22 cellular contexts compared by ENCODE assay signal in genomic region chr15:79073336-79073735, GRCh38. TPM values are rescaled to one million over a fixed set of nuclear protein-coding genes. Genes with fewer than 3 reads are reported as not detected.
DNase-seq lines count a peak whose midpoint lies in the region; FAIRE-seq and TF ChIP-seq lines count a peak whose summit lies in the region.
"Had no signal": no experiment of that assay in that cellular context is flagged by ENCODE, and none has a peak within 500 bp of the region (broad histone marks: within the 10 kb centered on the region; RNA-seq: fewer than 3 reads in every experiment).

No MANE protein-coding gene starts in this region.

- no peaks in the 10 kb centered on the region for H3K79me2 ChIP-seq in H1 (ENCODE audit: control insufficient read depth in 1 of 2, insufficient read depth in 2 of 2, low read length in 2 of 2)

- TF ChIP-seq CTCF in H1 (IDR thresholded peaks at IDR 0.05; ENCODE audit: control extremely low read depth in 1 of 3, insufficient read depth in 1 of 3, low read depth in 1 of 3, low read length in 3 of 3) (no peak), spleen (IDR thresholded peaks at IDR 0.05 in 8 of 11, conservative IDR thresholded peaks at IDR 0.05 in 3 of 11) (no peak)

- no peak overlapping the region for H3K4me2 ChIP-seq in H1 (ENCODE audit: insufficient read depth in 1 of 2, low read depth in 2 of 2, low read length in 2 of 2)
- H3K4me2 ChIP-seq: A549 had no signal

- no peak overlapping the region for H2BK15ac ChIP-seq in H1 (ENCODE audit: low read length)

- no peak for TF ChIP-seq RAD21 in H1 (IDR thresholded peaks at IDR 0.05 in 1 of 2, conservative IDR thresholded peaks at IDR 0.05 in 1 of 2; ENCODE audit: low read depth in 2 of 2, low read length in 2 of 2)

- H3K4ac ChIP-seq in H1 (replicated peaks; ENCODE audit: insufficient read length, low read depth, low read length) = no peak overlapping the region

- H2BK12ac ChIP-seq in H1 (ENCODE audit: low read depth, low read length) = 0 out of 2 replicates have a peak overlapping the region, but pooled peaks have one; percentile 27

- intact Hi-C loops in posterior vena cava (cut with DNase I) = no loop called here
- intact Hi-C loops in spleen (cut with DNase I; ENCODE audit: low total_unique reads) = no loop called here

- H2BK5ac ChIP-seq in H1 (ENCODE audit: low read depth, low read length) = no peak overlapping the region

- POLR2A ChIA-PET in H1 (lab: Charles Lee; ENCODE audit: partially characterized antibody) = no interaction called here

- no peak overlapping the region for H3K18ac ChIP-seq in H1 (ENCODE audit: extremely low read depth, low read length)

- no peaks in the 10 kb centered on the region for H3K79me1 ChIP-seq in H1 (ENCODE audit: low read depth, low read length)

- 94% methylated on average over 9 of the region's 9 CpGs; no CpG with 5 or more reads in 1 of the 2 experiments for WGBS in H1 (ENCODE audit: extremely low coverage in 1 of 2, insufficient coverage in 1 of 2, insufficient read length in 1 of 2, insufficient replicate concordance in 2 of 2, low coverage in 1 of 2, low lambda C conversion rate in 2 of 2, missing lambda C conversion rate in 1 of 2), 2 experiments
- 75 to 89% (median 80%) methylated on average over 9 of the region's 9 CpGs for WGBS in spleen, 5 donors

- CTCF ChIA-PET in H1 (lab: Charles Lee; ENCODE audit: partially characterized antibody) = interaction anchor here (1.0 to 1.5 kb wide), 2 partner anchors 12 to 111 kb away, joined by 4 to 7 read pairs; no protein-coding TSS in a partner anchor

- no peaks in the 10 kb centered on the region for H3K23me2 ChIP-seq in H1 (ENCODE audit: low read depth, low read length)

- no peaks in the 10 kb centered on the region for H3K4me1 ChIP-seq in H1 (replicated peaks in 1 of 4; ENCODE audit: control insufficient read depth in 3 of 4, insufficient read depth in 4 of 4, low read length in 3 of 4)
- no peaks in the 10 kb centered on the region for H3K4me1 ChIP-seq in spleen
- H3K4me1 ChIP-seq: A549, Caco-2, HAP-1 had no signal

- no peak overlapping the region for H4K8ac ChIP-seq in H1 (ENCODE audit: extremely low read depth, insufficient read depth, low read length)

- H3K4me3 ChIP-seq in H1 (ENCODE audit: extremely low read depth in 1 of 4, insufficient read depth in 2 of 4, low read depth in 3 of 4, low read length in 4 of 4) (no peak overlapping the region), spleen (no peak overlapping the region)
- H3K4me3 ChIP-seq: A549, GM12878, GM23248, HAP-1 had no signal

- H2AK5ac ChIP-seq in H1 (ENCODE audit: low read depth, low read length) = no peak overlapping the region

- H3K27me3 ChIP-seq in H1 (replicated peaks in 1 of 4; ENCODE audit: control insufficient read depth in 3 of 4, extremely low read depth in 1 of 4, insufficient read depth in 3 of 4, low read length in 3 of 4) (no peaks in the 10 kb centered on the region; a peak in 3 of 7 replicates), spleen (replicated peaks in 1 of 7) (peaks cover 0 to 12% (median 0%) of the 10 kb centered on the region in 7 donors)

- H3K56ac ChIP-seq in H1 (replicated peaks; ENCODE audit: insufficient read length, low read depth, low read length) = no peak overlapping the region

- TF ChIP-seq EP300 in H1 (IDR thresholded peaks at IDR 0.05; ENCODE audit: borderline replicate concordance in 1 of 2, low read depth in 2 of 2, low read length in 2 of 2) = no peak

- no peak overlapping the region for H3K23ac ChIP-seq in H1 (ENCODE audit: insufficient read length)

- TF ChIP-seq POLR2A in H1 (IDR thresholded peaks at IDR 0.05; ENCODE audit: control extremely low read depth in 1 of 2, low read depth in 2 of 2, low read length in 2 of 2) (no peak), spleen (IDR thresholded peaks at IDR 0.05) (no peak)

- H2BK120ac ChIP-seq in H1 (replicated peaks; ENCODE audit: low read depth, low read length) = no peak overlapping the region

- DNase-seq in HT-29 (ENCODE audit: low spot score) (peak; percentile 31), H1 (ENCODE audit: low read depth in 1 of 2, low spot score in 2 of 2) (no peak), posterior vena cava (ENCODE audit: low spot score) (peak; percentile 61), spleen (peak; percentile 54), NCI-H187 treated with DMSO at 0.1 percent for 48 hours (lab: John Stamatoyannopoulos, UW) (no peak), AG20443 (ENCODE audit: low spot score) (no peak)
- DNase-seq in stimulated activated CD4-positive, alpha-beta T cell treated with anti-CD3 and anti-CD28 coated beads, Interleukin-12 subunit alpha, Interleukin-12 subunit beta, amount 100 ng/mL, for 4 hours = no peak
- DNase-seq: 8988T; ACHN; C1 segment of cervical spinal cord; Caco-2; CD4-positive, alpha-beta memory T cell; DMS153; DND-41; GM23248; HFFc6 had no signal

- no peak for FAIRE-seq in H1 (lab: Jason Lieb, UNC)
- FAIRE-seq: A549, G401.6, GM12878, GM19239, H54 had no signal

- H3K14ac ChIP-seq in H1 (ENCODE audit: insufficient read length) = no peak overlapping the region

- no peaks in the 10 kb centered on the region for H3K36me3 ChIP-seq in H1 (ENCODE audit: control insufficient read depth in 2 of 4, insufficient read depth in 4 of 4, low read length in 3 of 4)
- H3K36me3 ChIP-seq in spleen = no peaks in the 10 kb centered on the region
- H3K36me3 ChIP-seq: HAP-1 had no signal

- no peak overlapping the region for H2BK20ac ChIP-seq in H1 (ENCODE audit: low read length)

- no peaks in the 10 kb centered on the region for H4K20me1 ChIP-seq in H1 (replicated peaks in 1 of 2; ENCODE audit: control insufficient read depth in 1 of 2, insufficient read depth in 2 of 2, low read length in 2 of 2)

- H4K91ac ChIP-seq in H1 (replicated peaks; ENCODE audit: insufficient read length, low read length) = no peak overlapping the region

- H3K9me3 ChIP-seq in H1 (ENCODE audit: insufficient read depth in 2 of 2, low read depth in 1 of 2, low read length in 1 of 2) (no peaks in the 10 kb centered on the region), spleen (no peaks in the 10 kb centered on the region)
- H3K9me3 ChIP-seq: A549, Caco-2, HAP-1 had no signal

- H2AFZ ChIP-seq in H1 (ENCODE audit: low read length) = no peak overlapping the region
- H2AFZ ChIP-seq: GM23248 had no signal

- H3K9ac ChIP-seq in H1 (replicated peaks in 1 of 4; ENCODE audit: extremely low read depth in 1 of 4, low read depth in 3 of 4, low read length in 3 of 4) = no peak overlapping the region
- H3K9ac ChIP-seq: GM23248 had no signal

- no peak overlapping the region for H4K5ac ChIP-seq in H1 (ENCODE audit: insufficient read length, low read depth, low read length)

- no peak overlapping the region for H3K27ac ChIP-seq in H1 (ENCODE audit: low read depth, low read length)
- no peak overlapping the region for H3K27ac ChIP-seq in spleen
- H3K27ac ChIP-seq: A549, GM23248 had no signal

TF ChIP-seq in H1, 55 proteins besides CTCF, POLR2A, EP300 and RAD21:
- TF ChIP-seq RNF2 (IDR thresholded peaks at IDR 0.05; ENCODE audit: borderline replicate concordance, low read depth, low read length, missing control alignments, poor library complexity, severe bottlenecking) (no peak), CHD1 (IDR thresholded peaks at IDR 0.05; ENCODE audit: low read depth, low read length) (no peak), KDM4A (IDR thresholded peaks at IDR 0.05; ENCODE audit: low read depth, low read length, severe bottlenecking) (no peak), RBBP5 (IDR thresholded peaks at IDR 0.05; ENCODE audit: borderline replicate concordance, low read depth, low read length) (no peak), ATF2 (IDR thresholded peaks at IDR 0.05; ENCODE audit: low read length) (no peak), CREB1 (IDR thresholded peaks at IDR 0.05) (no peak), KDM5A (IDR thresholded peaks at IDR 0.05; ENCODE audit: low read length) (no peak)
- TF ChIP-seq, protein P1, sequence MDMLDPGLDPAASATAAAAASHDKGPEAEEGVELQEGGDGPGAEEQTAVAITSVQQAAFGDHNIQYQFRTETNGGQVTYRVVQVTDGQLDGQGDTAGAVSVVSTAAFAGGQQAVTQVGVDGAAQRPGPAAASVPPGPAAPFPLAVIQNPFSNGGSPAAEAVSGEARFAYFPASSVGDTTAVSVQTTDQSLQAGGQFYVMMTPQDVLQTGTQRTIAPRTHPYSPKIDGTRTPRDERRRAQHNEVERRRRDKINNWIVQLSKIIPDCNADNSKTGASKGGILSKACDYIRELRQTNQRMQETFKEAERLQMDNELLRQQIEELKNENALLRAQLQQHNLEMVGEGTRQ (IDR thresholded peaks at IDR 0.05; ENCODE audit: low read length) = no peak

RNA-seq across cellular contexts. Expression of gene RASGRF1, which starts 17.2 kb away (rescaled TPM):
- 2.5 and 4.2 TPM in 2 replicates for total RNA-seq in HT-29 (2014; rRNA removed; shearing (Covaris generic))
- total RNA-seq in H1 (2021; fragmentation: NEBNext Ultra II Directional; extraction: Animal tissue kit (Norgen Biotek cat#: 25700)) = 0.34 and 0.67 TPM in 2 replicates
- polyA plus RNA-seq in H1 (2011; rRNA removed) = 0.42 and 0.61 TPM in 2 replicates
- polyA plus RNA-seq in H1 (2011; cell fraction: cytosol; rRNA removed) = 0.40 TPM
- polyA plus RNA-seq in H1 (2011; cell fraction: nucleus; rRNA removed) = 1.1 TPM
- 0.46 to 1.0 TPM (median 0.54 TPM) in 4 replicates for polyA plus RNA-seq in H1 (2012, experiment 1 of 2)
- 0.10 TPM for polyA plus RNA-seq in H1 (2012, experiment 2 of 2)
- polyA plus RNA-seq in H1 (2013, experiment 1 of 2) = 0.12 TPM
- 0.11 TPM for polyA plus RNA-seq in H1 (2013, experiment 2 of 2)
- polyA minus RNA-seq in H1 (2011; rRNA and poly(A)+ RNA removed) = 1.1 and 1.2 TPM in 2 replicates
- 1.0 TPM for polyA minus RNA-seq in H1 (2011; cell fraction: cytosol; rRNA and poly(A)+ RNA removed)
- polyA minus RNA-seq in H1 (2011; cell fraction: nucleus; rRNA and poly(A)+ RNA removed) = 2.0 TPM
- total RNA-seq in posterior vena cava = under 1 TPM; 0.09 to 0.10 TPM
- total RNA-seq in spleen = 1 to 10 TPM; 1.3 to 3.4 (median 2.0) TPM
- 1 to 10 TPM in 1 of 3 donors, under 1 TPM in 2; 0.50 to 1.4 (median 0.57) TPM for polyA plus RNA-seq in spleen
- total RNA-seq: CD4-positive, alpha-beta memory T cell; GM23248 had no signal
- polyA plus RNA-seq: CD4-positive, alpha-beta memory T cell; GM23248 had no signal

Comparison
In these comparisons a context has a peak if more than half of its experiments do, and no peak if none do; other contexts are left out.
1. DNase-seq: peak in HT-29 (single experiment), posterior vena cava (single experiment) and spleen (single experiment); none in H1 (0 of 2), NCI-H187 treated with DMSO at 0.1 percent for 48 hours (single experiment), AG20443 (single experiment) and stimulated activated CD4-positive, alpha-beta T cell treated with anti-CD3 and anti-CD28 coated beads, Interleukin-12 subunit alpha, Interleukin-12 subunit beta, amount 100 ng/mL, for 4 hours (single experiment).